Comparison of ENCODE assay signal across 8 cellular contexts in the genomic region with DNA sequence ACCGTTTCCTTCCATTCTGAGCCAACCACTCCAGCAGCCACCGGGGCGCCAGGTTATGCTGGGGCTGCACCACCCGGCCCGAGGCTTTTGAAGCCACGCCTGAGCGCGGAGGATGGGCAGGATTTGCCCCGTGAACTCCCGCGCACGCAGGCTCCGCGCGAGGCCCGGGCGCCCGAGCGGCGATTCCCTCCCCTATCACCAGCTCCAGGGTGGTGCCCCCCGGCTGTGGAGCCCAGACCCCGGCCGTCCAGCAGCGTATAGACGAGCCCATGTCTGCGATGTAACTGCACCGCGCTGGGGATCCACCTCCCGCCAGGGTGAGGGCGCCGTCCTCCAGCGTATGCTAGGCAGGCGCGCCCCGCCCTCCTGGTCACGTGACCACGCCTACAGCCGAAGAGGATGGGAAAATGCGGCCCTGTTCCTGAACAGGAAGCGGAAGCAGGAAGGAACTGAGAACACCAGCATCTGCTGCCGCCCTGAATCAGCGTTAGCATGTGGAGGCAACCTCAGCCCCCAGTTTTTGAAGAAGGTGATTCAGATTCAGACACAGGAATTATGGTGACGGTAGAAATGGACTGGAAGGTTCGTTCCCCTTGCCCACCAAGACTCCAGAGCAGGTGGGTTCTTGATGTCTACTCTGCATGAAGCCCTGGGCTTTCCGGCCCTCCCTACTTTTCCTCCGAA. TPM values are rescaled to one million over a fixed set of nuclear protein-coding genes. Genes with fewer than 3 reads are reported as not detected.
DNase-seq lines count a peak whose midpoint lies in the region; ATAC-seq and TF ChIP-seq lines count a peak whose summit lies in the region.

No MANE protein-coding gene starts in this region.

- H4K20me1 ChIP-seq in hepatocyte (ENCODE audit: insufficient read depth, poor library complexity, severe bottlenecking) = no peaks in the 10 kb centered on the region

- in situ Hi-C loops in astrocyte of the cerebellum (cut with HindIII; ENCODE audit: low sequenced_read_pairs) = no loop called here

- H3K4me3 Mint-ChIP-seq in T-helper 2 cell treated with Interferon-gamma antibody and Interleukin-4, amounts not matched to agents 5 μg/mL and 100 μg/mL, for 36 hours = peak overlapping the region; percentile 83

- no peak overlapping the region for H2AFZ ChIP-seq in hepatocyte

- H3K4me1 Mint-ChIP-seq in T-helper 2 cell treated with Interferon-gamma antibody and Interleukin-4, amounts not matched to agents 5 μg/mL and 100 μg/mL, for 36 hours (ENCODE audit: low read depth) = peaks cover 43% of the 10 kb centered on the region

- H3K27me3 Mint-ChIP-seq in T-helper 2 cell treated with Interferon-gamma antibody and Interleukin-4, amounts not matched to agents 5 μg/mL and 100 μg/mL, for 36 hours (ENCODE audit: low read depth) = no peaks in the 10 kb centered on the region

- peak overlapping the region; percentile 58 for H3K4me3 ChIP-seq in astrocyte of the cerebellum (ENCODE audit: low read depth, low read length)
- peak overlapping the region; percentile 32 for H3K4me3 ChIP-seq in hepatocyte
- peak overlapping the region; percentile 67 for H3K4me3 ChIP-seq in retinal pigment epithelial cell (ENCODE audit: low read length)

- no peaks in the 10 kb centered on the region for H3K9me3 ChIP-seq in hepatocyte (ENCODE audit: low read depth)

- H3K27ac Mint-ChIP-seq in T-helper 2 cell treated with Interferon-gamma antibody and Interleukin-4, amounts not matched to agents 5 μg/mL and 100 μg/mL, for 36 hours = peak overlapping the region; percentile 94

- no peaks in the 10 kb centered on the region for H3K27me3 ChIP-seq in hepatocyte

- WGBS in hepatocyte (ENCODE audit: low lambda C conversion rate, missing lambda C conversion rate) = 72% methylated on average over 35 of the region's 46 CpGs

- no peak overlapping the region for H3K27ac ChIP-seq in hepatocyte

- H3K36me3 ChIP-seq in hepatocyte (replicated peaks; ENCODE audit: insufficient read depth, low read depth) = no peaks in the 10 kb centered on the region

- DNase-seq in NCI-H1694 treated with DMSO at 0.1 percent for 48 hours (lab: John Stamatoyannopoulos, UW) = peak; percentile 98
- peak; percentile 96 for DNase-seq in T-helper 2 cell treated with Interferon-gamma antibody and Interleukin-4, amounts not matched to agents 5 μg/mL and 100 μg/mL, for 36 hours (ENCODE audit: low spot score)
- peak; percentile 35 for DNase-seq in astrocyte of the cerebellum (ENCODE audit: low read depth)
- DNase-seq in hepatocyte (ENCODE audit: low spot score) = peak; percentile 83
- peak; percentile 66 for DNase-seq in retinal pigment epithelial cell (ENCODE audit: low read depth)
- DNase-seq in cortex of kidney (lab: John Stamatoyannopoulos, UW) = no peak

- TF ChIP-seq CTCF in astrocyte of the cerebellum (IDR thresholded peaks at IDR 0.05; ENCODE audit: low read depth, low read length, missing control alignments) (no peak), hepatocyte (IDR thresholded peaks at IDR 0.05; ENCODE audit: poor library complexity) (peak; percentile 32), retinal pigment epithelial cell (conservative IDR thresholded peaks at IDR 0.05; ENCODE audit: low read depth, low read length) (peak; percentile 52)

- ATAC-seq in HG02870 (IDR thresholded peaks at IDR 0.05; ENCODE audit: unreplicated experiment) = peak; percentile 89

- no peaks in the 10 kb centered on the region for H3K9me2 ChIP-seq in hepatocyte (replicated peaks; ENCODE audit: insufficient read depth)

- H3K36me3 Mint-ChIP-seq in T-helper 2 cell treated with Interferon-gamma antibody and Interleukin-4, amounts not matched to agents 5 μg/mL and 100 μg/mL, for 36 hours (ENCODE audit: low read depth) = peaks cover 50% of the 10 kb centered on the region

- peaks cover 6% of the 10 kb centered on the region for H3K9me3 Mint-ChIP-seq in T-helper 2 cell treated with Interferon-gamma antibody and Interleukin-4, amounts not matched to agents 5 μg/mL and 100 μg/mL, for 36 hours

- H3K79me2 ChIP-seq in hepatocyte = no peaks in the 10 kb centered on the region

- TF ChIP-seq POLR2A in GM15510 (IDR thresholded peaks at IDR 0.05; ENCODE audit: borderline replicate concordance, extremely low read depth, insufficient read length) = peak; percentile 79

- peak overlapping the region; percentile 78 for H3K4me2 ChIP-seq in hepatocyte

- no peaks in the 10 kb centered on the region for H3K4me1 ChIP-seq in hepatocyte (ENCODE audit: insufficient read depth)

RNA-seq across cellular contexts. Expression of gene VPS26C, which starts 46.0 kb away (rescaled TPM):
- 74.5 and 75.8 TPM in 2 replicates for total RNA-seq in hepatocyte
- 43.7 and 49.5 TPM in 2 replicates for polyA plus RNA-seq in hepatocyte
